15 cellular contexts compared by ENCODE assay signal in genomic region chr10:132590752-132591121, GRCh38. TPM values are rescaled to one million over a fixed set of nuclear protein-coding genes. Genes with fewer than 3 reads are reported as not detected.
DNase-seq lines count a peak whose midpoint lies in the region; ATAC-seq and TF ChIP-seq lines count a peak whose summit lies in the region.
"Had no signal": no experiment of that assay in that cellular context is flagged by ENCODE, and none has a peak within 500 bp of the region (broad histone marks: within the 10 kb centered on the region; RNA-seq: fewer than 3 reads in every experiment).

No MANE protein-coding gene starts in this region.

- H3K27ac Mint-ChIP-seq in progenitor cell of endocrine pancreas, result peak overlapping the region; percentile 68
- H3K27ac Mint-ChIP-seq: activated CD4-positive, alpha-beta memory T cell treated with anti-CD3 and anti-CD28 coated beads for 36 hours had no signal

- H3K4me3 Mint-ChIP-seq in progenitor cell of endocrine pancreas (ENCODE audit: low read depth), result no peak overlapping the region
- H3K4me3 Mint-ChIP-seq: activated CD4-positive, alpha-beta memory T cell treated with anti-CD3 and anti-CD28 coated beads for 36 hours had no signal

- no peaks in the 10 kb centered on the region for H3K9me2 ChIP-seq in PC-3 (replicated peaks; ENCODE audit: low read length)

- 63 to 83% methylated on average over 2 to 5 of the region's 10 CpGs for WGBS in gastroesophageal sphincter (ENCODE audit: low coverage in 1 of 2), 2 donors

- H3K4me2 ChIP-seq in BLaER1 (peak overlapping the region; percentile 95; the same call in 1 of the 2 replicates), PC-3 (ENCODE audit: low read length) (peak overlapping the region; percentile 77)

- no peaks in the 10 kb centered on the region for H3K27me3 Mint-ChIP-seq in progenitor cell of endocrine pancreas
- H3K27me3 Mint-ChIP-seq: activated CD4-positive, alpha-beta memory T cell treated with anti-CD3 and anti-CD28 coated beads for 36 hours had no signal

- CTCF ChIA-PET in PC-3 (lab: Charles Lee), result interaction anchor here (0.8 kb wide), 1 partner anchor 15 kb away, joined by 5 read pairs; no protein-coding TSS in a partner anchor

- H3K9me3 ChIP-seq in BLaER1 (no peaks in the 10 kb centered on the region), PC-3 (ENCODE audit: low read length) (no peaks in the 10 kb centered on the region), gastroesophageal sphincter (no peaks in the 10 kb centered on the region)
- H3K9me3 ChIP-seq: neutrophil had no signal

- ATAC-seq in PC-3, result peak; percentile 29
- no peak for ATAC-seq in gastroesophageal sphincter
- no peak for ATAC-seq in GM18511 (IDR thresholded peaks at IDR 0.05; ENCODE audit: unreplicated experiment)

- peaks cover 82% of the 10 kb centered on the region for H3K79me2 ChIP-seq in PC-3 (ENCODE audit: low read length)

- H3K27ac ChIP-seq in BLaER1 (0 out of 2 replicates have a peak overlapping the region, but pooled peaks have one; percentile 86), PC-3 (ENCODE audit: low read length) (peak overlapping the region; percentile 91), gastroesophageal sphincter (peak overlapping the region; percentile 70 to 88 (median 86))
- H3K27ac ChIP-seq: neutrophil had no signal

- peaks cover 7% of the 10 kb centered on the region for H3K36me3 Mint-ChIP-seq in progenitor cell of endocrine pancreas (ENCODE audit: insufficient read depth)

- TF ChIP-seq CTCF in PC-3 (conservative IDR thresholded peaks at IDR 0.05; ENCODE audit: low read depth, low read length) (no peak), gastroesophageal sphincter (IDR thresholded peaks at IDR 0.05) (no peak), progenitor cell of endocrine pancreas (IDR thresholded peaks at IDR 0.05; ENCODE audit: unreplicated experiment) (no peak)

- peaks cover 5% of the 10 kb centered on the region for H3K9me3 Mint-ChIP-seq in progenitor cell of endocrine pancreas (ENCODE audit: low read depth)
- H3K9me3 Mint-ChIP-seq: activated CD4-positive, alpha-beta memory T cell treated with anti-CD3 and anti-CD28 coated beads for 36 hours had no signal

- intact Hi-C loops in PC-3 (cut with micrococcal nuclease), result loop anchor here (1.0 kb wide), 1 partner anchor 14 kb away; no protein-coding TSS in a partner anchor

- no TSS peak for BruUV-seq in PC-3 (replicated peaks; lab: Mats Ljungman, UMichigan)

- peaks cover 6% of the 10 kb centered on the region for H3K4me1 Mint-ChIP-seq in progenitor cell of endocrine pancreas (ENCODE audit: low read depth)

- H3K4me3 ChIP-seq in BLaER1 (no peak overlapping the region), PC-3 (ENCODE audit: low read length) (peak overlapping the region; percentile 20; the same call in 1 of the 2 replicates), gastroesophageal sphincter (no peak overlapping the region)

- H4K20me1 ChIP-seq in BLaER1 (peaks cover 71% of the 10 kb centered on the region), PC-3 (ENCODE audit: low read length) (no peaks in the 10 kb centered on the region)

- no peak for TF ChIP-seq EP300 in gastroesophageal sphincter (IDR thresholded peaks at IDR 0.05)

- H3K4me1 ChIP-seq in BLaER1 (peaks cover 92% of the 10 kb centered on the region), PC-3 (ENCODE audit: insufficient read depth, low read length) (peaks cover 34% of the 10 kb centered on the region), gastroesophageal sphincter (peaks cover 2 to 100% (median 36%) of the 10 kb centered on the region in 3 donors)

- no peaks in the 10 kb centered on the region for H3F3A ChIP-seq in PC-3 (ENCODE audit: low read length, unreplicated experiment)

- H3K9ac ChIP-seq in BLaER1 (no peak overlapping the region), PC-3 (ENCODE audit: low read length) (peak overlapping the region; percentile 35; the same call in 1 of the 2 replicates)

- H2AFZ ChIP-seq in PC-3 (ENCODE audit: low read length), result no peak overlapping the region

- DNase-seq in PC-3, result no peak
- no peak for DNase-seq in progenitor cell of endocrine pancreas (ENCODE audit: low spot score, unreplicated experiment)
- no peak for DNase-seq in NCI-H446 (lab: John Stamatoyannopoulos, UW)
- DNase-seq in NCI-H128 (lab: John Stamatoyannopoulos, UW; ENCODE audit: unreplicated experiment), result no peak
- DNase-seq in NCI-H524 treated with DMSO at 0.1 percent for 48 hours (lab: John Stamatoyannopoulos, UW), result no peak
- DNase-seq: activated CD4-positive, alpha-beta memory T cell treated with anti-CD3 and anti-CD28 coated beads for 36 hours; DND-41; NCI-H1694 treated with DMSO at 0.1 percent for 48 hours; NCI-H524; RPMI8226; T1000 had no signal

- H3K36me3 ChIP-seq in BLaER1 (no peaks in the 10 kb centered on the region), PC-3 (ENCODE audit: low read depth, low read length) (no peaks in the 10 kb centered on the region), gastroesophageal sphincter (no peaks in the 10 kb centered on the region)
- H3K36me3 ChIP-seq: neutrophil had no signal

- TF ChIP-seq POLR2A in gastroesophageal sphincter (IDR thresholded peaks at IDR 0.05), result no peak

- POLR2A ChIA-PET in PC-3 (lab: Charles Lee; ENCODE audit: unreplicated experiment), result interaction anchor here (0.9 kb wide), 1 partner anchor 57 kb away, joined by 4 read pairs; no protein-coding TSS in a partner anchor

- H3K27me3 ChIP-seq in BLaER1, result no peaks in the 10 kb centered on the region
- no peaks in the 10 kb centered on the region for H3K27me3 ChIP-seq in PC-3 (ENCODE audit: low read length)
- no peaks in the 10 kb centered on the region for H3K27me3 ChIP-seq in gastroesophageal sphincter
- H3K27me3 ChIP-seq: neutrophil had no signal

RNA-seq across cellular contexts. Expression of gene INPP5A, which starts 53.1 kb away (rescaled TPM):
- total RNA-seq in PC-3 (2014; rRNA removed) (22.6 and 27.8 TPM in 2 replicates), gastroesophageal sphincter (100 to 1,000 TPM; 111 to 288 (median 215) TPM), progenitor cell of endocrine pancreas (30.0 and 30.6 TPM in 2 replicates)
